1 cellular context compared by ENCODE assay signal in genomic region chrX:24464498-24464835, GRCh38.
TF ChIP-seq lines count a peak whose summit lies in the region.

No MANE protein-coding gene starts in this region.

TF ChIP-seq in GM12878, 131 proteins besides CTCF, POLR2A, EP300 and RAD21 (continued from another document):
- TF ChIP-seq, protein P1, sequence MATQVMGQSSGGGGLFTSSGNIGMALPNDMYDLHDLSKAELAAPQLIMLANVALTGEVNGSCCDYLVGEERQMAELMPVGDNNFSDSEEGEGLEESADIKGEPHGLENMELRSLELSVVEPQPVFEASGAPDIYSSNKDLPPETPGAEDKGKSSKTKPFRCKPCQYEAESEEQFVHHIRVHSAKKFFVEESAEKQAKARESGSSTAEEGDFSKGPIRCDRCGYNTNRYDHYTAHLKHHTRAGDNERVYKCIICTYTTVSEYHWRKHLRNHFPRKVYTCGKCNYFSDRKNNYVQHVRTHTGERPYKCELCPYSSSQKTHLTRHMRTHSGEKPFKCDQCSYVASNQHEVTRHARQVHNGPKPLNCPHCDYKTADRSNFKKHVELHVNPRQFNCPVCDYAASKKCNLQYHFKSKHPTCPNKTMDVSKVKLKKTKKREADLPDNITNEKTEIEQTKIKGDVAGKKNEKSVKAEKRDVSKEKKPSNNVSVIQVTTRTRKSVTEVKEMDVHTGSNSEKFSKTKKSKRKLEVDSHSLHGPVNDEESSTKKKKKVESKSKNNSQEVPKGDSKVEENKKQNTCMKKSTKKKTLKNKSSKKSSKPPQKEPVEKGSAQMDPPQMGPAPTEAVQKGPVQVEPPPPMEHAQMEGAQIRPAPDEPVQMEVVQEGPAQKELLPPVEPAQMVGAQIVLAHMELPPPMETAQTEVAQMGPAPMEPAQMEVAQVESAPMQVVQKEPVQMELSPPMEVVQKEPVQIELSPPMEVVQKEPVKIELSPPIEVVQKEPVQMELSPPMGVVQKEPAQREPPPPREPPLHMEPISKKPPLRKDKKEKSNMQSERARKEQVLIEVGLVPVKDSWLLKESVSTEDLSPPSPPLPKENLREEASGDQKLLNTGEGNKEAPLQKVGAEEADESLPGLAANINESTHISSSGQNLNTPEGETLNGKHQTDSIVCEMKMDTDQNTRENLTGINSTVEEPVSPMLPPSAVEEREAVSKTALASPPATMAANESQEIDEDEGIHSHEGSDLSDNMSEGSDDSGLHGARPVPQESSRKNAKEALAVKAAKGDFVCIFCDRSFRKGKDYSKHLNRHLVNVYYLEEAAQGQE (IDR thresholded peaks at IDR 0.05; ENCODE audit: low read depth, low read length): no peak
TF ChIP-seq in GM12878: peak in this region for 2.
